Comparison of ENCODE assay signal across 23 cellular contexts in genomic region chr10:79942261-79943185, GRCh38. TPM values are rescaled to one million over a fixed set of nuclear protein-coding genes. Genes with fewer than 3 reads are reported as not detected.
DNase-seq lines count a peak whose midpoint lies in the region; ATAC-seq and TF ChIP-seq lines count a peak whose summit lies in the region.
"Had no signal": no experiment of that assay in that cellular context is flagged by ENCODE, and none has a peak within 500 bp of the region (broad histone marks: within the 10 kb centered on the region; RNA-seq: fewer than 3 reads in every experiment).

No MANE protein-coding gene starts in this region.

- no peak overlapping the region for H3K27ac ChIP-seq in endodermal cell (ENCODE audit: low read depth, low read length)
- no peak overlapping the region for H3K27ac ChIP-seq in CD8-positive, alpha-beta memory T cell (ENCODE audit: low read depth, low read length)
- H3K27ac ChIP-seq: SJCRH30 had no signal

- no peaks in the 10 kb centered on the region for H3K36me3 ChIP-seq in endodermal cell (ENCODE audit: control insufficient read depth, insufficient read depth, low read length)
- H3K36me3 ChIP-seq in CD8-positive, alpha-beta memory T cell (ENCODE audit: insufficient read depth, low read length) = no peaks in the 10 kb centered on the region
- H3K36me3 ChIP-seq: MG63, SJCRH30 had no signal

- POLR2A ChIA-PET in GM10248 (lab: Yijun Ruan, JAX) = no interaction called here
- POLR2A ChIA-PET in CD8-positive, alpha-beta memory T cell (lab: Charles Lee) = no interaction called here

- no peaks in the 10 kb centered on the region for H3K9me3 ChIP-seq in endodermal cell (ENCODE audit: control insufficient read depth, low read length)
- H3K9me3 ChIP-seq in CD8-positive, alpha-beta memory T cell (ENCODE audit: low read length) = no peaks in the 10 kb centered on the region
- H3K9me3 ChIP-seq: MG63, SJCRH30 had no signal

- no peak overlapping the region for H3K9ac ChIP-seq in endodermal cell (ENCODE audit: extremely low read depth, low read length, poor library complexity, severe bottlenecking)

- H3K27ac Mint-ChIP-seq in activated CD8-positive, alpha-beta memory T cell treated with anti-CD3 and anti-CD28 coated beads, Interleukin-2, amount 10 ng/mL, durations not matched to agents 7 days and 5 days = no peak overlapping the region
- no peak overlapping the region for H3K27ac Mint-ChIP-seq in endodermal cell
- no peak overlapping the region for H3K27ac Mint-ChIP-seq in CD8-positive, alpha-beta memory T cell
- H3K27ac Mint-ChIP-seq: B cell had no signal

- TF ChIP-seq CTCF in endodermal cell (conservative IDR thresholded peaks at IDR 0.05) = no peak
- no peak for TF ChIP-seq CTCF in GM10248 (IDR thresholded peaks at IDR 0.05; ENCODE audit: control extremely low read depth, extremely low read depth, low read depth, missing control alignments)

- H3K4me1 ChIP-seq in endodermal cell (ENCODE audit: control insufficient read depth, insufficient read depth, low read length) = no peaks in the 10 kb centered on the region
- H3K4me1 ChIP-seq in CD8-positive, alpha-beta memory T cell (ENCODE audit: insufficient read depth, low read length) = no peaks in the 10 kb centered on the region

- DNase-seq in activated CD8-positive, alpha-beta memory T cell treated with anti-CD3 and anti-CD28 coated beads for 24 hours = peak; percentile 50
- no peak for DNase-seq in activated CD8-positive, alpha-beta memory T cell treated with anti-CD3 and anti-CD28 coated beads, Interleukin-2, amount 10 ng/mL, durations not matched to agents 7 days and 5 days
- peak; percentile 27 for DNase-seq in endodermal cell
- peak; percentile 6 for DNase-seq in mucosa of gallbladder (ENCODE audit: low spot score)
- no peak for DNase-seq in GM10248 (ENCODE audit: extremely low spot score)
- no peak for DNase-seq in CD8-positive, alpha-beta memory T cell
- DNase-seq: CD4-positive, CD25-positive, alpha-beta regulatory T cell; COR-L47; DMS 273 treated with DMSO at 0.1 percent for 48 hours; DND-41; GOT3; HCEC 1CT; MG63; NCI-H1417; NCI-H1694 treated with DMSO at 0.1 percent for 48 hours; NCI-H446; NCI-H526; OCI-M1; SJCRH30 had no signal

- no peak overlapping the region for H3K4me3 Mint-ChIP-seq in activated CD8-positive, alpha-beta memory T cell treated with anti-CD3 and anti-CD28 coated beads, Interleukin-2, amount 10 ng/mL, durations not matched to agents 7 days and 5 days
- no peak overlapping the region for H3K4me3 Mint-ChIP-seq in endodermal cell
- no peak overlapping the region for H3K4me3 Mint-ChIP-seq in CD8-positive, alpha-beta memory T cell
- H3K4me3 Mint-ChIP-seq: B cell; CD4-positive, CD25-positive, alpha-beta regulatory T cell had no signal

- peaks cover 4% of the 10 kb centered on the region for H3K4me1 Mint-ChIP-seq in activated CD8-positive, alpha-beta memory T cell treated with anti-CD3 and anti-CD28 coated beads, Interleukin-2, amount 10 ng/mL, durations not matched to agents 7 days and 5 days
- no peaks in the 10 kb centered on the region for H3K4me1 Mint-ChIP-seq in endodermal cell
- H3K4me1 Mint-ChIP-seq in CD8-positive, alpha-beta memory T cell = peaks cover 7 to 13% (median 11%) of the 10 kb centered on the region in 3 donors

- CTCF ChIA-PET in activated CD8-positive, alpha-beta memory T cell treated with anti-CD3 and anti-CD28 coated beads, Interleukin-2, amount 10 ng/mL, durations not matched to agents 7 days and 5 days (lab: Charles Lee) = no interaction called here
- CTCF ChIA-PET in GM10248 (lab: Yijun Ruan, JAX) = interaction anchor here (1.1 to 2.1 kb wide), 3 partner anchors 9 to 12 kb away, joined by 3 to 6 read pairs (median 3); no protein-coding TSS in a partner anchor
- CTCF ChIA-PET in CD8-positive, alpha-beta memory T cell (lab: Charles Lee) = interaction anchor here (1.6 kb wide), 1 partner anchor 10 kb away, joined by 4 read pairs; no protein-coding TSS in a partner anchor

- 90 to 94% methylated on average over 5 to 8 of the region's 8 CpGs for WGBS in endodermal cell (ENCODE audit: insufficient coverage in 1 of 2, insufficient read length in 1 of 2), 2 experiments

- H3K36me3 Mint-ChIP-seq in activated CD8-positive, alpha-beta memory T cell treated with anti-CD3 and anti-CD28 coated beads, Interleukin-2, amount 10 ng/mL, durations not matched to agents 7 days and 5 days = no peaks in the 10 kb centered on the region
- no peaks in the 10 kb centered on the region for H3K36me3 Mint-ChIP-seq in endodermal cell (ENCODE audit: low read depth)
- no peaks in the 10 kb centered on the region for H3K36me3 Mint-ChIP-seq in CD8-positive, alpha-beta memory T cell
- H3K36me3 Mint-ChIP-seq: CD4-positive, CD25-positive, alpha-beta regulatory T cell had no signal

- no peak for ATAC-seq in activated CD8-positive, alpha-beta memory T cell treated with anti-CD3 and anti-CD28 coated beads, Interleukin-2, amount 10 ng/mL, durations not matched to agents 7 days and 5 days
- ATAC-seq in HG02588 (IDR thresholded peaks at IDR 0.05; ENCODE audit: unreplicated experiment) = no peak
- ATAC-seq: K562 had no signal

- H3K9me3 Mint-ChIP-seq in activated CD8-positive, alpha-beta memory T cell treated with anti-CD3 and anti-CD28 coated beads, Interleukin-2, amount 10 ng/mL, durations not matched to agents 7 days and 5 days (ENCODE audit: low read depth) = no peaks in the 10 kb centered on the region
- no peaks in the 10 kb centered on the region for H3K9me3 Mint-ChIP-seq in endodermal cell
- no peaks in the 10 kb centered on the region for H3K9me3 Mint-ChIP-seq in CD8-positive, alpha-beta memory T cell
- H3K9me3 Mint-ChIP-seq: CD4-positive, CD25-positive, alpha-beta regulatory T cell had no signal

- peaks cover 20% of the 10 kb centered on the region for H3K27me3 Mint-ChIP-seq in activated CD8-positive, alpha-beta memory T cell treated with anti-CD3 and anti-CD28 coated beads, Interleukin-2, amount 10 ng/mL, durations not matched to agents 7 days and 5 days
- H3K27me3 Mint-ChIP-seq in endodermal cell (ENCODE audit: insufficient read depth) = peaks cover 36% of the 10 kb centered on the region
- H3K27me3 Mint-ChIP-seq in CD8-positive, alpha-beta memory T cell = peaks cover 3 to 19% of the 10 kb centered on the region in 2 donors

- no peak overlapping the region for H3K4me3 ChIP-seq in endodermal cell (ENCODE audit: low read length)
- H3K4me3 ChIP-seq in CD8-positive, alpha-beta memory T cell (ENCODE audit: low read length) = no peak overlapping the region
- H3K4me3 ChIP-seq: K562, MG63, SJCRH30 had no signal

- H3K27me3 ChIP-seq in endodermal cell (ENCODE audit: control insufficient read depth, insufficient read depth, low read length, poor library complexity, severe bottlenecking) = no peaks in the 10 kb centered on the region
- no peaks in the 10 kb centered on the region for H3K27me3 ChIP-seq in CD8-positive, alpha-beta memory T cell (ENCODE audit: insufficient read depth, low read length, poor library complexity, severe bottlenecking)
- H3K27me3 ChIP-seq: MG63, SJCRH30 had no signal

RNA-seq across cellular contexts. Expression of gene SFTPD, which starts 6.4 kb away (rescaled TPM):
- not detected for total RNA-seq in activated CD8-positive, alpha-beta memory T cell treated with anti-CD3 and anti-CD28 coated beads, Interleukin-2, amount 10 ng/mL, durations not matched to agents 7 days and 5 days
- total RNA-seq in endodermal cell = under 1 TPM; 0.42 to 0.86 TPM
- not detected for polyA plus RNA-seq in endodermal cell (2013, experiment 1 of 2)
- not detected for polyA plus RNA-seq in endodermal cell (2013, experiment 2 of 2)
- total RNA-seq in mucosa of gallbladder = 0.52 TPM
- total RNA-seq in CD8-positive, alpha-beta memory T cell = not detected
- polyA plus RNA-seq in CD8-positive, alpha-beta memory T cell = not detected
- total RNA-seq: CD4-positive, CD25-positive, alpha-beta regulatory T cell; LHCN-M2 had no signal
- polyA plus RNA-seq: CD4-positive, CD25-positive, alpha-beta regulatory T cell; K562 had no signal

Comparison
In these comparisons a context has a peak if more than half of its experiments do, and no peak if none do; other contexts are left out.
1. DNase-seq: peak in activated CD8-positive, alpha-beta memory T cell treated with anti-CD3 and anti-CD28 coated beads for 24 hours (single experiment), endodermal cell (single experiment) and mucosa of gallbladder (single experiment); none in activated CD8-positive, alpha-beta memory T cell treated with anti-CD3 and anti-CD28 coated beads, Interleukin-2, amount 10 ng/mL, durations not matched to agents 7 days and 5 days (single experiment), GM10248 (single experiment) and CD8-positive, alpha-beta memory T cell (0 of 5).